Comparison of ENCODE assay signal across 14 cellular contexts in genomic region chr5:177491983-177492746, GRCh38. TPM values are rescaled to one million over a fixed set of nuclear protein-coding genes. Genes with fewer than 3 reads are reported as not detected.
DNase-seq lines count a peak whose midpoint lies in the region; ATAC-seq, FAIRE-seq and TF ChIP-seq lines count a peak whose summit lies in the region.
"Had no signal": no experiment of that assay in that cellular context is flagged by ENCODE, and none has a peak within 500 bp of the region (broad histone marks: within the 10 kb centered on the region; RNA-seq: fewer than 3 reads in every experiment).

No MANE protein-coding gene starts in this region.

- peaks cover 6 to 10% of the 10 kb centered on the region in 2 experiments for H4K20me1 ChIP-seq in H1 (replicated peaks in 1 of 2; ENCODE audit: control insufficient read depth in 1 of 2, insufficient read depth in 2 of 2, low read length in 2 of 2)

- H3K79me1 ChIP-seq in H1 (ENCODE audit: low read depth, low read length): peaks cover 7% of the 10 kb centered on the region; the same call in 1 of the 2 replicates

- no peak overlapping the region; a peak in 1 of 7 replicates for H3K9ac ChIP-seq in H1 (replicated peaks in 1 of 4; ENCODE audit: extremely low read depth in 1 of 4, low read depth in 3 of 4, low read length in 3 of 4)

- H2BK15ac ChIP-seq in H1 (ENCODE audit: low read length): no peak overlapping the region

- 94% methylated on average over 31 of the region's 54 CpGs; no CpG with 5 or more reads in 1 of the 2 experiments for WGBS in H1 (ENCODE audit: extremely low coverage in 1 of 2, insufficient coverage in 1 of 2, insufficient read length in 1 of 2, insufficient replicate concordance in 2 of 2, low coverage in 1 of 2, low lambda C conversion rate in 2 of 2, missing lambda C conversion rate in 1 of 2), 2 experiments

- peaks cover 0 to 27% (median 24%) of the 10 kb centered on the region in 4 experiments; a peak in 6 of 7 replicates for H3K4me1 ChIP-seq in H1 (replicated peaks in 1 of 4; ENCODE audit: control insufficient read depth in 3 of 4, insufficient read depth in 4 of 4, low read length in 3 of 4)

- H3K36me3 Mint-ChIP-seq in HFFc6 (ENCODE audit: low read depth) (peaks cover 28% of the 10 kb centered on the region), progenitor cell of endocrine pancreas (ENCODE audit: insufficient read depth) (peaks cover 16% of the 10 kb centered on the region)

- peaks cover 3% of the 10 kb centered on the region; the same call in 1 of the 2 replicates for H3K23me2 ChIP-seq in H1 (ENCODE audit: low read depth, low read length)

- no peak overlapping the region for H3K4me2 ChIP-seq in H1 (ENCODE audit: insufficient read depth in 1 of 2, low read depth in 2 of 2, low read length in 2 of 2)

- peak overlapping the region; percentile 66 for H3K4me3 Mint-ChIP-seq in HFFc6
- H3K4me3 Mint-ChIP-seq in progenitor cell of endocrine pancreas (ENCODE audit: low read depth): no peak overlapping the region
- H3K4me3 Mint-ChIP-seq: activated B cell treated with CpG ODN at 0.5 μM for 24 hours; naive thymus-derived CD8-positive, alpha-beta T cell had no signal

- no peak for TF ChIP-seq RAD21 in H1 (IDR thresholded peaks at IDR 0.05 in 1 of 2, conservative IDR thresholded peaks at IDR 0.05 in 1 of 2; ENCODE audit: low read depth in 2 of 2, low read length in 2 of 2)

- H3K27me3 Mint-ChIP-seq in HFFc6 (ENCODE audit: insufficient read depth) (peaks cover 3% of the 10 kb centered on the region), progenitor cell of endocrine pancreas (no peaks in the 10 kb centered on the region)
- H3K27me3 Mint-ChIP-seq: activated B cell treated with CpG ODN at 0.5 μM for 24 hours; naive thymus-derived CD8-positive, alpha-beta T cell had no signal

- peak overlapping the region; percentile 6; the same call in 1 of the 2 replicates for H4K8ac ChIP-seq in H1 (ENCODE audit: extremely low read depth, insufficient read depth, low read length)

- H4K5ac ChIP-seq in H1 (ENCODE audit: insufficient read length, low read depth, low read length): no peak overlapping the region

- no peak for FAIRE-seq in H1 (lab: Jason Lieb, UNC)

- H3K9me3 ChIP-seq in AG04450 (ENCODE audit: control insufficient read depth, insufficient read depth, low read length) (no peaks in the 10 kb centered on the region; the same call in 1 of the 2 replicates), H1 (ENCODE audit: insufficient read depth in 2 of 2, low read depth in 1 of 2, low read length in 1 of 2) (no peaks in the 10 kb centered on the region)

- H3K14ac ChIP-seq in H1 (ENCODE audit: insufficient read length): no peak overlapping the region

- H3K23ac ChIP-seq in H1 (ENCODE audit: insufficient read length): no peak overlapping the region

- H3K36me3 ChIP-seq in H1 (ENCODE audit: control insufficient read depth in 2 of 4, insufficient read depth in 4 of 4, low read length in 3 of 4): peaks cover 25 to 42% (median 35%) of the 10 kb centered on the region in 4 experiments

- peak overlapping the region; percentile 86 for H3K27ac Mint-ChIP-seq in HFFc6
- peak overlapping the region; percentile 41 for H3K27ac Mint-ChIP-seq in progenitor cell of endocrine pancreas
- H3K27ac Mint-ChIP-seq: activated B cell treated with CpG ODN at 0.5 μM for 24 hours had no signal

- H2BK20ac ChIP-seq in H1 (ENCODE audit: low read length): no peak overlapping the region

- no peak overlapping the region for H3K56ac ChIP-seq in H1 (replicated peaks; ENCODE audit: insufficient read length, low read depth, low read length)

- H2BK120ac ChIP-seq in H1 (replicated peaks; ENCODE audit: low read depth, low read length): no peak overlapping the region

- H2AK5ac ChIP-seq in H1 (ENCODE audit: low read depth, low read length): no peak overlapping the region

- H4K91ac ChIP-seq in H1 (replicated peaks; ENCODE audit: insufficient read length, low read length): no peak overlapping the region

- no peak overlapping the region; the same call in 1 of the 2 replicates for H2BK5ac ChIP-seq in H1 (ENCODE audit: low read depth, low read length)

- H3K9me3 Mint-ChIP-seq in HFFc6: no peaks in the 10 kb centered on the region
- no peaks in the 10 kb centered on the region for H3K9me3 Mint-ChIP-seq in progenitor cell of endocrine pancreas (ENCODE audit: low read depth)
- H3K9me3 Mint-ChIP-seq: activated B cell treated with CpG ODN at 0.5 μM for 24 hours; naive thymus-derived CD8-positive, alpha-beta T cell had no signal

- no peaks in the 10 kb centered on the region for H3K27me3 ChIP-seq in AG04450 (ENCODE audit: control insufficient read depth, insufficient read depth, low read length)
- no peaks in the 10 kb centered on the region for H3K27me3 ChIP-seq in H1 (replicated peaks in 1 of 4; ENCODE audit: control insufficient read depth in 3 of 4, extremely low read depth in 1 of 4, insufficient read depth in 3 of 4, low read length in 3 of 4)

- no peak overlapping the region for H3K4ac ChIP-seq in H1 (replicated peaks; ENCODE audit: insufficient read length, low read depth, low read length)

- no peak overlapping the region for H2AFZ ChIP-seq in H1 (ENCODE audit: low read length)

- TF ChIP-seq EP300 in H1 (IDR thresholded peaks at IDR 0.05; ENCODE audit: borderline replicate concordance in 1 of 2, low read depth in 2 of 2, low read length in 2 of 2): no peak

- no peak for DNase-seq in AG04450 (ENCODE audit: low read depth, low spot score)
- no peak for DNase-seq in HFFc6
- DNase-seq in H1 (ENCODE audit: low read depth in 1 of 2, low spot score in 2 of 2): no peak
- DNase-seq in progenitor cell of endocrine pancreas (ENCODE audit: low spot score, unreplicated experiment): no peak
- no peak for DNase-seq in GOT3 (lab: John Stamatoyannopoulos, UW)
- no peak for DNase-seq in stimulated activated CD4-positive, alpha-beta T cell treated with anti-CD3 and anti-CD28 coated beads, Interleukin-1b, Interleukin-23, amount 100 ng/mL, for 48 hours
- DNase-seq in cerebellar nuclear complex (lab: John Stamatoyannopoulos, UW): no peak
- DNase-seq: activated B cell treated with CpG ODN at 0.5 μM for 24 hours; activated T-cell treated with anti-CD3 and anti-CD28 coated beads, Interleukin-2, amount 50 U/mL, for 1 hour; Kasumi-1; NCI-H524 treated with DMSO at 0.1 percent for 48 hours; stimulated activated naive CD4-positive, alpha-beta T cell treated with Interleukin-2 at 50 U/mL for 16 hours had no signal

- CTCF ChIA-PET in AG04450 (lab: Charles Lee): interaction anchor here (0.6 to 2.3 kb wide), 6 partner anchors 8 to 165 kb away, joined by 3 to 11 read pairs (median 4); no protein-coding TSS in a partner anchor
- CTCF ChIA-PET in H1 (lab: Charles Lee; ENCODE audit: partially characterized antibody): interaction anchor here (0.8 to 12.7 kb wide), 17 partner anchors 13 to 714 kb away, joined by 3 to 306 read pairs (median 4); partner anchors contain the start of genes DDX41, DOK3 and PDLIM7

- peak overlapping the region; percentile 13; the same call in 1 of the 2 replicates for H3K4me3 ChIP-seq in AG04450 (ENCODE audit: low read depth, low read length)
- H3K4me3 ChIP-seq in H1 (ENCODE audit: extremely low read depth in 1 of 4, insufficient read depth in 2 of 4, low read depth in 3 of 4, low read length in 4 of 4): no peak overlapping the region

- POLR2A ChIA-PET in AG04450 (lab: Yijun Ruan, JAX): interaction anchor here (0.6 to 12.1 kb wide), 4 partner anchors 13 to 298 kb away, joined by 3 to 230 read pairs (median 6); partner anchors contain the start of genes DBN1 and TMED9
- POLR2A ChIA-PET in H1 (lab: Charles Lee; ENCODE audit: partially characterized antibody): interaction anchor here (0.8 to 67.5 kb wide), 10 partner anchors 12 to 126 kb away, joined by 3 to 3349 read pairs (median 4); partner anchors contain the start of genes DBN1, DDX41, DOK3 and PDLIM7

- peak in 1 of 2 experiments; percentile 77; a peak in 2 of 3 replicates for TF ChIP-seq POLR2A in H1 (IDR thresholded peaks at IDR 0.05; ENCODE audit: control extremely low read depth in 1 of 2, low read depth in 2 of 2, low read length in 2 of 2)

- no peak overlapping the region for H3K18ac ChIP-seq in H1 (ENCODE audit: extremely low read depth, low read length)

- H3K79me2 ChIP-seq in H1 (ENCODE audit: control insufficient read depth in 1 of 2, insufficient read depth in 2 of 2, low read length in 2 of 2): peaks cover 0 to 8% of the 10 kb centered on the region in 2 experiments; a peak in 1 of 4 replicates

- H2BK12ac ChIP-seq in H1 (ENCODE audit: low read depth, low read length): no peak overlapping the region

- H3K4me1 Mint-ChIP-seq in HFFc6 (ENCODE audit: low read depth): peaks cover 41% of the 10 kb centered on the region
- H3K4me1 Mint-ChIP-seq in progenitor cell of endocrine pancreas (ENCODE audit: low read depth): peaks cover 7% of the 10 kb centered on the region

- no peak for ATAC-seq in HG03025 (IDR thresholded peaks at IDR 0.05; ENCODE audit: low FRiP score, unreplicated experiment)

- TF ChIP-seq CTCF in AG04450 (IDR thresholded peaks at IDR 0.05; ENCODE audit: low read depth, low read length) (no peak), HFFc6 (IDR thresholded peaks at IDR 0.05) (no peak), H1 (IDR thresholded peaks at IDR 0.05; ENCODE audit: control extremely low read depth in 1 of 3, insufficient read depth in 1 of 3, low read depth in 1 of 3, low read length in 3 of 3) (no peak), progenitor cell of endocrine pancreas (IDR thresholded peaks at IDR 0.05; ENCODE audit: unreplicated experiment) (no peak)

- H3K27ac ChIP-seq in AG04450 (ENCODE audit: low read depth, low read length) (no peak overlapping the region), H1 (ENCODE audit: low read depth, low read length) (no peak overlapping the region)

RNA-seq across cellular contexts. Expression of gene PDLIM7, which starts 5.2 kb away (rescaled TPM):
- polyA plus RNA-seq in AG04450 (2011; rRNA removed) (195 and 268 TPM in 2 replicates), H1 (2011; rRNA removed) (67.3 and 118 TPM in 2 replicates)
- 134 and 147 TPM in 2 replicates for polyA minus RNA-seq in AG04450 (2011; rRNA and poly(A)+ RNA removed)
- 100 to 1,000 TPM; 339 to 353 (median 343) TPM for total RNA-seq in HFFc6 (2021; fragmentation: NEBNext Ultra II Directional; extraction: Animal tissue kit (Norgen Biotek cat#: 25700))
- total RNA-seq in H1 (2021; fragmentation: NEBNext Ultra II Directional; extraction: Animal tissue kit (Norgen Biotek cat#: 25700)): 86.7 and 94.2 TPM in 2 replicates
- polyA plus RNA-seq in H1 (2011; cell fraction: cytosol; rRNA removed): 69.8 TPM
- 396 TPM for polyA plus RNA-seq in H1 (2011; cell fraction: nucleus; rRNA removed)
- 66.9 to 114 TPM (median 104 TPM) in 4 replicates for polyA plus RNA-seq in H1 (2012, experiment 1 of 2)
- polyA plus RNA-seq in H1 (2012, experiment 2 of 2): 72.7 TPM
- polyA plus RNA-seq in H1 (2013, experiment 1 of 2): 55.8 TPM
- polyA plus RNA-seq in H1 (2013, experiment 2 of 2): 54.4 TPM
- polyA minus RNA-seq in H1 (2011; rRNA and poly(A)+ RNA removed): 22.3 and 28.0 TPM in 2 replicates
- 53.7 TPM for polyA minus RNA-seq in H1 (2011; cell fraction: cytosol; rRNA and poly(A)+ RNA removed)
- 149 TPM for polyA minus RNA-seq in H1 (2011; cell fraction: nucleus; rRNA and poly(A)+ RNA removed)
- 113 and 119 TPM in 2 replicates for total RNA-seq in progenitor cell of endocrine pancreas

RNA-seq across cellular contexts. Expression of gene DOK3, which starts 17.5 kb away (rescaled TPM):
- 0.50 and 0.96 TPM in 2 replicates for polyA plus RNA-seq in AG04450 (2011; rRNA removed)
- 0.43 and 2.3 TPM in 2 replicates for polyA minus RNA-seq in AG04450 (2011; rRNA and poly(A)+ RNA removed)
- total RNA-seq in HFFc6 (2021; fragmentation: NEBNext Ultra II Directional; extraction: Animal tissue kit (Norgen Biotek cat#: 25700)): 1 to 10 TPM; 1.1 to 2.6 (median 1.3) TPM
- 6.4 and 8.6 TPM in 2 replicates for total RNA-seq in H1 (2021; fragmentation: NEBNext Ultra II Directional; extraction: Animal tissue kit (Norgen Biotek cat#: 25700))
- polyA plus RNA-seq in H1 (2011; rRNA removed): 4.2 and 6.3 TPM in 2 replicates
- 4.7 TPM for polyA plus RNA-seq in H1 (2011; cell fraction: cytosol; rRNA removed)
- polyA plus RNA-seq in H1 (2011; cell fraction: nucleus; rRNA removed): 28.3 TPM
- 5.7 to 10.5 TPM (median 6.6 TPM) in 4 replicates for polyA plus RNA-seq in H1 (2012, experiment 1 of 2)
- polyA plus RNA-seq in H1 (2012, experiment 2 of 2): 3.0 TPM
- 5.7 TPM for polyA plus RNA-seq in H1 (2013, experiment 1 of 2)
- 5.5 TPM for polyA plus RNA-seq in H1 (2013, experiment 2 of 2)
- polyA minus RNA-seq in H1 (2011; rRNA and poly(A)+ RNA removed): 1.3 and 3.3 TPM in 2 replicates
- polyA minus RNA-seq in H1 (2011; cell fraction: cytosol; rRNA and poly(A)+ RNA removed): 0.73 TPM
- 7.3 TPM for polyA minus RNA-seq in H1 (2011; cell fraction: nucleus; rRNA and poly(A)+ RNA removed)
- 11.6 and 13.7 TPM in 2 replicates for total RNA-seq in progenitor cell of endocrine pancreas

RNA-seq across cellular contexts. Expression of gene DBN1, which starts 18.7 kb away (rescaled TPM):
- polyA plus RNA-seq in AG04450 (2011; rRNA removed) (146 and 164 TPM in 2 replicates), H1 (2011; rRNA removed) (168 and 250 TPM in 2 replicates)
- 169 and 227 TPM in 2 replicates for polyA minus RNA-seq in AG04450 (2011; rRNA and poly(A)+ RNA removed)
- 100 to 1,000 TPM; 346 to 394 (median 358) TPM for total RNA-seq in HFFc6 (2021; fragmentation: NEBNext Ultra II Directional; extraction: Animal tissue kit (Norgen Biotek cat#: 25700))
- total RNA-seq in H1 (2021; fragmentation: NEBNext Ultra II Directional; extraction: Animal tissue kit (Norgen Biotek cat#: 25700)): 325 and 333 TPM in 2 replicates
- polyA plus RNA-seq in H1 (2011; cell fraction: cytosol; rRNA removed): 212 TPM
- polyA plus RNA-seq in H1 (2011; cell fraction: nucleus; rRNA removed): 1,074 TPM
- polyA plus RNA-seq in H1 (2012, experiment 1 of 2): 188 to 314 TPM (median 284 TPM) in 4 replicates
- 241 TPM for polyA plus RNA-seq in H1 (2012, experiment 2 of 2)
- polyA plus RNA-seq in H1 (2013, experiment 1 of 2): 332 TPM
- 350 TPM for polyA plus RNA-seq in H1 (2013, experiment 2 of 2)
- 120 and 154 TPM in 2 replicates for polyA minus RNA-seq in H1 (2011; rRNA and poly(A)+ RNA removed)
- 133 TPM for polyA minus RNA-seq in H1 (2011; cell fraction: cytosol; rRNA and poly(A)+ RNA removed)
- 288 TPM for polyA minus RNA-seq in H1 (2011; cell fraction: nucleus; rRNA and poly(A)+ RNA removed)
- total RNA-seq in progenitor cell of endocrine pancreas: 396 and 422 TPM in 2 replicates

RNA-seq across cellular contexts. Expression of gene DDX41, which starts 24.6 kb away (rescaled TPM):
- polyA plus RNA-seq in AG04450 (2011; rRNA removed) (71.8 and 96.0 TPM in 2 replicates), H1 (2011; rRNA removed) (135 and 187 TPM in 2 replicates)
- 58.0 and 71.2 TPM in 2 replicates for polyA minus RNA-seq in AG04450 (2011; rRNA and poly(A)+ RNA removed)
- total RNA-seq in HFFc6 (2021; fragmentation: NEBNext Ultra II Directional; extraction: Animal tissue kit (Norgen Biotek cat#: 25700)): 100 to 1,000 TPM in 3 of 6 experiments, 10 to 100 TPM in 3; 83.8 to 105 (median 98.5) TPM
- total RNA-seq in H1 (2021; fragmentation: NEBNext Ultra II Directional; extraction: Animal tissue kit (Norgen Biotek cat#: 25700)): 101 and 102 TPM in 2 replicates
- polyA plus RNA-seq in H1 (2011; cell fraction: cytosol; rRNA removed): 198 TPM
- polyA plus RNA-seq in H1 (2011; cell fraction: nucleus; rRNA removed): 361 TPM
- polyA plus RNA-seq in H1 (2012, experiment 1 of 2): 72.1 to 148 TPM (median 142 TPM) in 4 replicates
- polyA plus RNA-seq in H1 (2012, experiment 2 of 2): 81.7 TPM
- 72.4 TPM for polyA plus RNA-seq in H1 (2013, experiment 1 of 2)
- polyA plus RNA-seq in H1 (2013, experiment 2 of 2): 70.9 TPM
- polyA minus RNA-seq in H1 (2011; rRNA and poly(A)+ RNA removed): 105 and 106 TPM in 2 replicates
- polyA minus RNA-seq in H1 (2011; cell fraction: cytosol; rRNA and poly(A)+ RNA removed): 142 TPM
- polyA minus RNA-seq in H1 (2011; cell fraction: nucleus; rRNA and poly(A)+ RNA removed): 80.9 TPM
- 88.4 and 93.1 TPM in 2 replicates for total RNA-seq in progenitor cell of endocrine pancreas

RNA-seq across cellular contexts. Expression of gene PRR7, which starts 45.6 kb away (rescaled TPM):
- polyA plus RNA-seq in AG04450 (2011; rRNA removed): 1.0 and 1.6 TPM in 2 replicates
- polyA minus RNA-seq in AG04450 (2011; rRNA and poly(A)+ RNA removed): 0.28 and 0.43 TPM in 2 replicates
- 10 to 100 TPM in 4 of 6 experiments, 1 to 10 TPM in 2; 8.9 to 16.9 (median 10.4) TPM for total RNA-seq in HFFc6 (2021; fragmentation: NEBNext Ultra II Directional; extraction: Animal tissue kit (Norgen Biotek cat#: 25700))
- 8.0 and 8.6 TPM in 2 replicates for total RNA-seq in H1 (2021; fragmentation: NEBNext Ultra II Directional; extraction: Animal tissue kit (Norgen Biotek cat#: 25700))
- polyA plus RNA-seq in H1 (2011; rRNA removed): 11.8 and 23.1 TPM in 2 replicates
- polyA plus RNA-seq in H1 (2011; cell fraction: cytosol; rRNA removed): 11.7 TPM
- polyA plus RNA-seq in H1 (2011; cell fraction: nucleus; rRNA removed): 12.5 TPM
- 0.79 to 4.9 TPM (median 4.9 TPM) in 4 replicates for polyA plus RNA-seq in H1 (2012, experiment 1 of 2)
- polyA plus RNA-seq in H1 (2012, experiment 2 of 2): 2.8 TPM
- 5.2 TPM for polyA plus RNA-seq in H1 (2013, experiment 1 of 2)
- 4.9 TPM for polyA plus RNA-seq in H1 (2013, experiment 2 of 2)
- polyA minus RNA-seq in H1 (2011; rRNA and poly(A)+ RNA removed): 0.12 and 0.13 TPM in 2 replicates
- 5.2 TPM for polyA minus RNA-seq in H1 (2011; cell fraction: cytosol; rRNA and poly(A)+ RNA removed)
- polyA minus RNA-seq in H1 (2011; cell fraction: nucleus; rRNA and poly(A)+ RNA removed): 7.5 TPM
- total RNA-seq in progenitor cell of endocrine pancreas: 11.7 and 13.1 TPM in 2 replicates
